12 cellular contexts compared by ENCODE assay signal in the genomic region with DNA sequence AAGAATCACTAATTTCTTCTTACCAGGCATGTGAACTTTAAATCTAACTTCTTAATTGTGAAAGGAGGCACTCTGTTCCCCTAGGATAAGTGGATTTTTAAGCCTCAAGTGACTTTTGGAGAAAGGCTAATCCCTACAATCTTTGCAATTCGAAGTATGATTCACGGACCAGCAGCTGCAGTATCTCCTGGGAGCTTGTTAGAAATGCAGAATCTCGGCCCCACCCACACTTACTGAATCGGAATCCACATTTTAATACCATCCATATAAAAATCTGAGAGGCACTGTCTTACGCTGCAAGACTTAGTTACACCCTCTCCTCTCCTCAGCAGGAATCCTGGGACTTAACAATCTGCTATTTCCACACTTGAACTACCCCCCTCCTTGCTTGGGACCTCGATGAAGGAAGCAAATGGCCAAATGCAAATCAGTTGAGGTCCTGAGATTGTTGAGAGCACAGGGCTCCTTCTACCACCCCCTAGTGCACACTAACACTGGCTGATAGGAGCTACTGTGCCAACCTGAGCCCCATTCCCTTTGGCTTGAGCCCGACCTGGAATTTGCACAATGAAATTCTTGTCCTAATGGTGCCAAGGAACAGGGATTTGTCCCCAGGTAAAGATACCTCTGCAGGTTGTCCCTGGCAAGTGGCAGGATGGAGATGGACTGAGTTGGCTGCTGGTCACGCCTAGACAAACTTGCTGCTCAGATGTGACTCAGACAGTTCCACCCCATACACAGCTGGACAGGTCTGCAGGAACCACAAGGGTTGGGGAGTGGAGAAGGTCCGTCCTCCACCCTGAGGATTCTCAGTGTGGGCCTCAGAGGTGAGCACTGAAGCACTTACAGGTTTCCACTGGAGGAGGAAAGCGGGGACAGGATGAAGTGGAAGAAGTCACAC. TPM values are rescaled to one million over a fixed set of nuclear protein-coding genes. Genes with fewer than 3 reads are reported as not detected.
DNase-seq lines count a peak whose midpoint lies in the region; ATAC-seq and TF ChIP-seq lines count a peak whose summit lies in the region.
"Had no signal": no experiment of that assay in that cellular context is flagged by ENCODE, and none has a peak within 500 bp of the region (broad histone marks: within the 10 kb centered on the region; RNA-seq: fewer than 3 reads in every experiment).

No MANE protein-coding gene starts in this region.

- no peaks in the 10 kb centered on the region for H3F3A ChIP-seq in GM23338 (replicated peaks; ENCODE audit: low read depth)

- CTCF ChIA-PET in A673 (lab: Charles Lee) = no interaction called here

- H3K36me3 ChIP-seq in A673 (ENCODE audit: insufficient read depth, low read length, poor library complexity, severe bottlenecking) = peaks cover 34% of the 10 kb centered on the region
- no peaks in the 10 kb centered on the region for H3K36me3 ChIP-seq in GM23338 (ENCODE audit: insufficient read depth)
- peaks cover 63% of the 10 kb centered on the region for H3K36me3 ChIP-seq in brain microvascular endothelial cell (replicated peaks)

- H3K79me2 ChIP-seq in GM23338 (replicated peaks; ENCODE audit: insufficient read depth) = peaks cover 61% of the 10 kb centered on the region

- peaks cover 47% of the 10 kb centered on the region for H3K36me3 Mint-ChIP-seq in GM23338 (ENCODE audit: low read depth)
- peaks cover 10% of the 10 kb centered on the region for H3K36me3 Mint-ChIP-seq in memory B cell

- no peaks in the 10 kb centered on the region; the same call in 2 of the 3 replicates for H3K9me3 Mint-ChIP-seq in GM23338
- no peaks in the 10 kb centered on the region for H3K9me3 Mint-ChIP-seq in memory B cell

- TF ChIP-seq CTCF in A673 (conservative IDR thresholded peaks at IDR 0.05; ENCODE audit: low read depth, low read length) = peak; percentile 30; the same call in 1 of the 2 replicates
- TF ChIP-seq CTCF in GM23338 (conservative IDR thresholded peaks at IDR 0.05; ENCODE audit: low read depth in 2 of 2) = peak; percentile 25 to 31; a peak in 3 of 4 replicates
- peak; percentile 29 for TF ChIP-seq CTCF in brain microvascular endothelial cell (IDR thresholded peaks at IDR 0.05; ENCODE audit: low read depth, low read length, missing control alignments)

- intact Hi-C loops in A673 (cut with micrococcal nuclease; ENCODE audit: unreplicated experiment) = no loop called here

- DNase-seq in A673 (ENCODE audit: low spot score) (peak; percentile 83), GM23338 (ENCODE audit: low spot score) (no peak), brain microvascular endothelial cell (peak; percentile 65), memory B cell (ENCODE audit: low spot score in 2 of 2) (no peak), DMS79 (lab: John Stamatoyannopoulos, UW) (no peak), HuH-7.5 (ENCODE audit: low spot score) (no peak)
- no peak for DNase-seq in stimulated activated CD4-positive, alpha-beta T cell treated with anti-CD3 and anti-CD28 coated beads, Interleukin-15, amount 100 ng/mL, for 24 hours
- DNase-seq: COR-L47; effector CD8-positive, alpha-beta T cell; NCI-H2171 had no signal

- BruUV-seq in A673 (replicated peaks; lab: Mats Ljungman, UMichigan) = no TSS peak

- H3K4me3 ChIP-seq in A673 (ENCODE audit: low read depth, low read length, poor library complexity, severe bottlenecking) (no peak overlapping the region), GM23338 (no peak overlapping the region), brain microvascular endothelial cell (ENCODE audit: low read depth, low read length) (no peak overlapping the region)
- H3K4me3 ChIP-seq: psoas muscle had no signal

- peak overlapping the region; percentile 18 for H3K27ac ChIP-seq in A673 (ENCODE audit: low read depth, low read length, poor library complexity, severe bottlenecking)
- peak overlapping the region; percentile 57; the same call in 1 of the 2 replicates for H3K27ac ChIP-seq in GM23338 (ENCODE audit: low read depth)
- H3K27ac ChIP-seq in brain microvascular endothelial cell = peak overlapping the region; percentile 42

- no peak overlapping the region for H3K27ac Mint-ChIP-seq in GM23338
- peak overlapping the region; percentile 88 for H3K27ac Mint-ChIP-seq in memory B cell

- ATAC-seq in GM23338 (peak; percentile 18; the same call in 2 of the 3 replicates), memory B cell (ENCODE audit: low read depth) (peak; percentile 53), GM18519 (IDR thresholded peaks at IDR 0.05; ENCODE audit: low FRiP score, unreplicated experiment) (no peak)

- H3K27me3 Mint-ChIP-seq in GM23338 (ENCODE audit: insufficient read depth, low read depth, poor library complexity) (peaks cover 17% of the 10 kb centered on the region), memory B cell (no peaks in the 10 kb centered on the region)

- no peaks in the 10 kb centered on the region for H3K9me2 ChIP-seq in GM23338 (ENCODE audit: insufficient read depth)

- H3K9me3 ChIP-seq in A673 (ENCODE audit: low read depth, low read length, poor library complexity, severe bottlenecking) = no peaks in the 10 kb centered on the region
- H3K9me3 ChIP-seq: psoas muscle had no signal

- H3K4me1 ChIP-seq in A673 (ENCODE audit: insufficient read depth, low read length, poor library complexity, severe bottlenecking) = peaks cover 30% of the 10 kb centered on the region
- peaks cover 46% of the 10 kb centered on the region for H3K4me1 ChIP-seq in GM23338 (ENCODE audit: insufficient read depth)

- H2AFZ ChIP-seq in GM23338 = no peak overlapping the region

- H3K27me3 ChIP-seq in A673 (replicated peaks; ENCODE audit: insufficient read depth, low read depth, low read length, poor library complexity) (no peaks in the 10 kb centered on the region), GM23338 (ENCODE audit: insufficient read depth) (no peaks in the 10 kb centered on the region), brain microvascular endothelial cell (replicated peaks) (no peaks in the 10 kb centered on the region)

- in situ Hi-C loops in brain microvascular endothelial cell (cut with HindIII; ENCODE audit: low pct_ligation_motif_present, low sequenced_read_pairs) = no loop called here

- peaks cover 21% of the 10 kb centered on the region; the same call in 1 of the 2 replicates for H4K20me1 ChIP-seq in GM23338 (replicated peaks; ENCODE audit: insufficient read depth)

- H3K4me3 Mint-ChIP-seq in GM23338 (no peak overlapping the region; the same call in 2 of the 3 replicates), memory B cell (peak overlapping the region; percentile 46)

- H3K4me1 Mint-ChIP-seq in GM23338 (peaks cover 49% of the 10 kb centered on the region), memory B cell (peaks cover 46% of the 10 kb centered on the region)

- peak overlapping the region; percentile 46 for H3K4me2 ChIP-seq in GM23338

- POLR2A ChIA-PET in A673 (lab: Charles Lee; ENCODE audit: low non-redundant PET) = no interaction called here

TF ChIP-seq in GM23338, 12 proteins besides CTCF, POLR2A, EP300 and RAD21:
- TF ChIP-seq ZNF331 (CRISPR knock-in tag; IDR thresholded peaks at IDR 0.05; ENCODE audit: low read depth) (no peak), POLR2AphosphoS5 (IDR thresholded peaks at IDR 0.05; ENCODE audit: low read depth) (no peak)

RNA-seq across cellular contexts. Expression of gene ITPRIP, which starts 20.8 kb away (rescaled TPM):
- 23.1 and 24.8 TPM in 2 replicates for total RNA-seq in A673 (2021)
- 15.2 and 15.9 TPM in 2 replicates for total RNA-seq in GM23338 (2014; rRNA removed; shearing (Covaris generic))
- 6.4 and 6.9 TPM in 2 replicates for polyA plus RNA-seq in GM23338 (2016; fragmentation: Nextera tagmentation; extraction: Ambion mirVana)

RNA-seq across cellular contexts. Expression of gene CFAP58, which starts 36.2 kb away (rescaled TPM):
- 0.17 and 0.52 TPM in 2 replicates for total RNA-seq in A673 (2021)
- 0.39 and 0.63 TPM in 2 replicates for total RNA-seq in GM23338 (2014; rRNA removed; shearing (Covaris generic))
- polyA plus RNA-seq in GM23338 (2016; fragmentation: Nextera tagmentation; extraction: Ambion mirVana) = 0.24 and 0.89 TPM in 2 replicates

RNA-seq across cellular contexts. Expression of gene GSTO2, which starts 48.5 kb away (rescaled TPM):
- 0.26 and 1.4 TPM in 2 replicates for total RNA-seq in A673 (2021)
- 30.7 and 39.3 TPM in 2 replicates for total RNA-seq in GM23338 (2014; rRNA removed; shearing (Covaris generic))
- 49.8 and 51.3 TPM in 2 replicates for polyA plus RNA-seq in GM23338 (2016; fragmentation: Nextera tagmentation; extraction: Ambion mirVana)

Comparison
In these comparisons a context has a peak if more than half of its experiments do, and no peak if none do; other contexts are left out.
1. DNase-seq: peak in A673 (single experiment) and brain microvascular endothelial cell (single experiment); none in GM23338 (single experiment), memory B cell (0 of 2), DMS79 (single experiment), stimulated activated CD4-positive, alpha-beta T cell treated with anti-CD3 and anti-CD28 coated beads, Interleukin-15, amount 100 ng/mL, for 24 hours (single experiment) and HuH-7.5 (single experiment).
2. RNA of gene GSTO2, which starts 48.5 kb away (total RNA-seq): 30.7 to 39.3 TPM in GM23338; 0.26 to 1.4 TPM in A673; every median in the first group is over 10 times any median in the second.
3. Peak in every context shown above with its lines, with median percentiles within 50 percentile points of each other: H3K27ac ChIP-seq and CTCF ChIP-seq.